ENCODE assay signal across 8 cellular contexts in the genomic region with DNA sequence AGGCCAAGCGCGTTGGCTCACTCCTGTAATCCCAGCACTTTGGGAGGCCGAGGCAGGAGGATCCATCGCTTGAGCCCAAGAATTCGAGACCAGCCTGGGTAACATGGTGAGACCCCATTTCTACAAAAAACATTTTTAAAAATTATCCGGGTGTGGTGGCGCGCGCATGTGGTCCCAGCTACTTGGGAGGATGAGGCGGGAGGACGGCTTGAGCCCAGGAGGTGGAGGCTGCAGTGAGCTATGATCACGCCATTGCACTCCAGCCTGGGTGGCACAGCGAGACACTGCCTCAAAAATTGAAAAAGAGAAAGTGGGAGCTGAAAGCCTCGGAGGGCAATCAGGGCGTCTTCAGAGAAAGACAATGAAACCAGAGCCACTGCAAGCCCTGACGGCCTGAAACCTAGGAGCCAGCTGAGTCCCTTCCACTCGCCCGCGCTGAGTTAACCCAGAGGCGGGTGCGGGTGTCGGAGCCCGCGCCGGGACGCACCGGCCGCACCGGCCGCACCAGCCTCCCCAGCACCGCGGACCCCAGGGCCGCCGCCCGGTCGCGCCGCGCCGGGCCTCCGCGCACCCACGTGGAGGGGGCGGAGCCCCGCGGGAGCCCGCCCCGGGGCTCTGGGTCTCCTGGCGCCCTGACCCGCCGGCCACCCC. TPM values are rescaled to one million over a fixed set of nuclear protein-coding genes. Genes with fewer than 3 reads are reported as not detected.
A peak's percentile ranks its signal among the peaks of the same experiment; 100 is the strongest.
DNase-seq lines count a peak whose midpoint lies in the region; ATAC-seq, FAIRE-seq and TF ChIP-seq lines count a peak whose summit lies in the region.

No MANE protein-coding gene starts in this region.

- H3K4me2 ChIP-seq in GM12878 (ENCODE audit: control insufficient read depth, insufficient read depth): peak overlapping the region; percentile 96

- peaks cover 14% of the 10 kb centered on the region for H3K4me1 ChIP-seq in CD8-positive, alpha-beta T cell (ENCODE audit: insufficient read depth, low read length)
- no peaks in the 10 kb centered on the region; the same call in 1 of the 2 replicates for H3K4me1 ChIP-seq in GM12878 (ENCODE audit: control insufficient read depth, insufficient read depth, low read length)
- peaks cover 9 to 17% of the 10 kb centered on the region in 2 donors for H3K4me1 ChIP-seq in left lung
- peaks cover 13% of the 10 kb centered on the region for H3K4me1 ChIP-seq in thymus (ENCODE audit: control insufficient read depth, insufficient read depth, low read length)

- peak overlapping the region; percentile 91 for H3K27ac ChIP-seq in CD8-positive, alpha-beta T cell (ENCODE audit: low read depth, low read length)
- H3K27ac ChIP-seq in GM12878 (ENCODE audit: control insufficient read depth, insufficient read depth) (peak overlapping the region; percentile 46), left lung (peak overlapping the region in 1 of 2 donors; percentile 87), thymus (ENCODE audit: low read depth) (peak overlapping the region; percentile 54)

- no peaks in the 10 kb centered on the region for H3K9me3 ChIP-seq in CD8-positive, alpha-beta T cell (ENCODE audit: low read length)
- H3K9me3 ChIP-seq in GM12878 (replicated peaks; ENCODE audit: control insufficient read depth, insufficient read depth, low read length) (no peaks in the 10 kb centered on the region), left lung (no peaks in the 10 kb centered on the region), thymus (ENCODE audit: control insufficient read depth) (no peaks in the 10 kb centered on the region)

- H2AFZ ChIP-seq in GM12878 (ENCODE audit: control insufficient read depth, low read depth, low read length): peak overlapping the region; percentile 93

- H3K4me1 Mint-ChIP-seq in CD8-positive, alpha-beta T cell (ENCODE audit: low read depth): peaks cover 17% of the 10 kb centered on the region

- TF ChIP-seq CTCF in CD8-positive, alpha-beta T cell (IDR thresholded peaks at IDR 0.05): no peak
- TF ChIP-seq CTCF in GM12878 (IDR thresholded peaks at IDR 0.05 in 2 of 3, conservative IDR thresholded peaks at IDR 0.05 in 1 of 3; ENCODE audit: control insufficient read depth in 2 of 3, extremely low read depth in 1 of 3, insufficient read depth in 1 of 3, low read depth in 3 of 3, low read length in 3 of 3) (no peak), left lung (IDR thresholded peaks at IDR 0.05) (no peak)

- no peak for TF ChIP-seq POLR2A in GM12878 (IDR thresholded peaks at IDR 0.05; ENCODE audit: low read depth, low read length)

- POLR2A ChIA-PET in CD8-positive, alpha-beta T cell (lab: Charles Lee): interaction anchor here (0.6 to 3.9 kb wide), 6 partner anchors 21 to 1380 kb away, joined by 3 to 24 read pairs (median 4); a partner anchor contains a TSS
- POLR2A ChIA-PET in GM12878 (lab: Charles Lee): interaction anchor here (0.5 to 4.2 kb wide), 8 partner anchors 14 to 324 kb away, joined by 3 to 36 read pairs (median 4); a partner anchor contains a TSS

- H3K9ac ChIP-seq in GM12878 (ENCODE audit: control insufficient read depth, insufficient read depth, low read length): peak overlapping the region; percentile 38

- FAIRE-seq in GM12878 (lab: Jason Lieb, UNC): no peak

- no peaks in the 10 kb centered on the region for H3K27me3 ChIP-seq in CD8-positive, alpha-beta T cell (ENCODE audit: insufficient read depth, low read length)
- H3K27me3 ChIP-seq in GM12878 (replicated peaks in 1 of 2; ENCODE audit: control insufficient read depth in 2 of 2, insufficient read depth in 2 of 2, low read length in 1 of 2): no peaks in the 10 kb centered on the region
- H3K27me3 ChIP-seq in left lung: no peaks in the 10 kb centered on the region
- no peaks in the 10 kb centered on the region for H3K27me3 ChIP-seq in thymus (ENCODE audit: control insufficient read depth, insufficient read depth)

- H4K20me1 ChIP-seq in GM12878 (ENCODE audit: control insufficient read depth, insufficient read depth): no peaks in the 10 kb centered on the region

- no peak for TF ChIP-seq RAD21 in GM12878 (IDR thresholded peaks at IDR 0.05; ENCODE audit: insufficient read depth, low read depth, low read length)

- intact Hi-C loops in CD8-positive, alpha-beta T cell (cut with DNase I, micrococcal nuclease): loop anchor here (1.0 to 5.0 kb wide), 13 partner anchors 23 to 1175 kb away; a partner anchor contains a TSS
- intact Hi-C loops in GM12878 (cut with micrococcal nuclease; ENCODE audit: unreplicated experiment) (loop anchor here (1.0 to 5.0 kb wide), 2 partner anchors 34 to 50 kb away; a partner anchor contains a TSS), left lung (cut with DNase I) (no loop called here)

- in situ Hi-C loops in GM12878 (cut with MboI): no loop called here

- H3K36me3 Mint-ChIP-seq in CD8-positive, alpha-beta T cell: peaks cover 3% of the 10 kb centered on the region

- H3K36me3 ChIP-seq in CD8-positive, alpha-beta T cell (ENCODE audit: insufficient read depth, low read length): no peaks in the 10 kb centered on the region
- H3K36me3 ChIP-seq in GM12878 (ENCODE audit: control insufficient read depth in 2 of 2, insufficient read depth in 2 of 2, low read length in 1 of 2) (no peaks in the 10 kb centered on the region), left lung (no peaks in the 10 kb centered on the region), thymus (ENCODE audit: control insufficient read depth, insufficient read depth) (no peaks in the 10 kb centered on the region)

- DNase-seq in CD8-positive, alpha-beta T cell: no peak
- no peak for DNase-seq in GM12878 (ENCODE audit: low read depth, low spot score)
- DNase-seq in left lung: no peak
- no peak for DNase-seq in superior temporal gyrus (ENCODE audit: extremely low spot score)
- no peak for DNase-seq in GM19240 (ENCODE audit: insufficient read length, low spot score)

- CTCF ChIA-PET in CD8-positive, alpha-beta T cell (lab: Charles Lee): interaction anchor here (0.8 to 1.8 kb wide), 6 partner anchors 20 to 145 kb away, joined by 3 to 11 read pairs (median 4); no protein-coding TSS in a partner anchor
- CTCF ChIA-PET in GM12878 (lab: Yijun Ruan, JAX): interaction anchor here (0.8 to 4.5 kb wide), 6 partner anchors 17 to 144 kb away, joined by 3 to 30 read pairs (median 22); a partner anchor contains a TSS

- peak overlapping the region; percentile 77 for H3K4me3 ChIP-seq in CD8-positive, alpha-beta T cell (ENCODE audit: low read depth, low read length)
- H3K4me3 ChIP-seq in GM12878: peak overlapping the region; percentile 83
- peak overlapping the region; percentile 69 to 70 for H3K4me3 ChIP-seq in left lung
- peak overlapping the region; percentile 79 for H3K4me3 ChIP-seq in thymus (ENCODE audit: low read length)

- RAD21 ChIA-PET in GM12878 (lab: Charles Lee; ENCODE audit: unreplicated experiment): interaction anchor here (0.7 to 2.8 kb wide), 8 partner anchors 14 to 163 kb away, joined by 3 to 21 read pairs (median 4); a partner anchor contains a TSS

- peaks cover 12% of the 10 kb centered on the region for H3K79me2 ChIP-seq in GM12878 (ENCODE audit: control insufficient read depth, insufficient read depth, low read length)

- H3K9me3 Mint-ChIP-seq in CD8-positive, alpha-beta T cell: no peaks in the 10 kb centered on the region

- no peak; a peak in 1 of 4 replicates for TF ChIP-seq EP300 in GM12878 (IDR thresholded peaks at IDR 0.05; ENCODE audit: borderline replicate concordance in 1 of 2, control insufficient read depth in 1 of 2, low read depth in 2 of 2, low read length in 2 of 2)

- H3K27ac Mint-ChIP-seq in CD8-positive, alpha-beta T cell: peak overlapping the region; percentile 88

- 9% methylated on average over 42 of the region's 51 CpGs for WGBS in GM12878 (ENCODE audit: insufficient coverage, insufficient replicate concordance, low lambda C conversion rate, missing lambda C conversion rate)
- WGBS in thymus: 9% methylated on average over 51 of the region's 51 CpGs

- BruUV-seq in GM12878 (replicated peaks; lab: Mats Ljungman, UMichigan): no TSS peak

- no peaks in the 10 kb centered on the region for H3K27me3 Mint-ChIP-seq in CD8-positive, alpha-beta T cell (ENCODE audit: low read depth)

- peak; percentile 62 for ATAC-seq in CD8-positive, alpha-beta T cell
- ATAC-seq in GM19468 (IDR thresholded peaks at IDR 0.05; ENCODE audit: extremely low read depth, unreplicated experiment): peak; percentile 60
- peak; percentile 29 for ATAC-seq in HG03558 (IDR thresholded peaks at IDR 0.05; ENCODE audit: extremely low read depth, unreplicated experiment)
- ATAC-seq in GM12878: peak; percentile 85
- peak; percentile 89 for ATAC-seq in left lung

- H3K4me3 Mint-ChIP-seq in CD8-positive, alpha-beta T cell: peak overlapping the region; percentile 90

- SMC1A ChIA-PET in GM12878 (lab: Charles Lee; ENCODE audit: uncharacterized antibody, unreplicated experiment): interaction anchor here (0.7 to 4.2 kb wide), 12 partner anchors 18 to 90 kb away, joined by 3 to 29 read pairs (median 4); no protein-coding TSS in a partner anchor

RNA-seq across cellular contexts. Expression of a gene that starts 22.4 kb away (rescaled TPM):
- 100 to 1,000 TPM; 100 to 105 TPM for total RNA-seq in CD8-positive, alpha-beta T cell
- total RNA-seq in GM12878 (2013; cell fraction: nucleolus; rRNA removed): 22.3 and 26.6 TPM in 2 replicates
- total RNA-seq in GM12878 (2014; rRNA removed): 15.4 and 19.4 TPM in 2 replicates
- total RNA-seq in GM12878 (2014; rRNA removed; fragmentation: Illumina TruSeq; extraction: Trizol): 16.0 and 17.6 TPM in 2 replicates
- total RNA-seq in GM12878 (2021): 14.8 and 16.7 TPM in 2 replicates
- 28.4 TPM for polyA plus RNA-seq in GM12878 (2011; ENCODE audit: low read depth)
- polyA plus RNA-seq in GM12878 (2011; rRNA removed): 30.8 and 32.5 TPM in 2 replicates
- 27.5 TPM in 2 replicates for polyA plus RNA-seq in GM12878 (2011; cell fraction: cytosol; rRNA removed)
- 22.1 and 26.6 TPM in 2 replicates for polyA plus RNA-seq in GM12878 (2011; cell fraction: nucleus; rRNA removed)
- 28.4 and 35.3 TPM in 2 replicates for polyA plus RNA-seq in GM12878 (2012)
- polyA plus RNA-seq in GM12878 (2014; fragmentation: Illumina TruSeq; extraction: Trizol): 14.1 and 17.2 TPM in 2 replicates
- polyA plus RNA-seq in GM12878 (2014; fragmentation: Nextera tagmentation; extraction: Ambion mirVana): 10 to 100 TPM; 34.9 to 39.9 TPM
- polyA plus RNA-seq in GM12878 (2014; rRNA removed): 19.8 and 23.1 TPM in 2 replicates
- 10 to 100 TPM; 21.7 to 23.1 TPM for polyA plus RNA-seq in GM12878 (2016; fragmentation: Nextera tagmentation; extraction: Ambion mirVana)
- polyA minus RNA-seq in GM12878 (2011; rRNA and poly(A)+ RNA removed): 12.7 and 16.2 TPM in 2 replicates
- polyA minus RNA-seq in GM12878 (2011; cell fraction: cytosol; rRNA and poly(A)+ RNA removed): 5.8 and 9.6 TPM in 2 replicates
- polyA minus RNA-seq in GM12878 (2011; cell fraction: nucleus; rRNA and poly(A)+ RNA removed): 15.6 and 20.4 TPM in 2 replicates
- total RNA-seq in left lung: 10 to 100 TPM; 15.1 to 28.9 TPM
- 34.9 TPM for polyA plus RNA-seq in thymus

RNA-seq across cellular contexts. Expression of a gene that starts 49.7 kb away (rescaled TPM):
- total RNA-seq in CD8-positive, alpha-beta T cell: under 1 TPM in 1 of 2 experiments, not detected in 1; 0.11 TPM
- total RNA-seq in GM12878 (2013; cell fraction: nucleolus; rRNA removed): 22.4 and 23.1 TPM in 2 replicates
- total RNA-seq in GM12878 (2014; rRNA removed) (5.3 and 5.5 TPM in 2 replicates), GM12878 (2014; rRNA removed; fragmentation: Illumina TruSeq; extraction: Trizol) (1.8 and 2.2 TPM in 2 replicates), GM12878 (2021) (6.3 and 7.7 TPM in 2 replicates), left lung (10 to 100 TPM in 1 of 2 donors, 1 to 10 TPM in 1; 8.1 to 11.6 TPM)
- polyA plus RNA-seq in GM12878 (2011; ENCODE audit: low read depth): 3.5 TPM
- polyA plus RNA-seq in GM12878 (2011; rRNA removed) (1.3 and 1.9 TPM in 2 replicates), GM12878 (2014; fragmentation: Illumina TruSeq; extraction: Trizol) (0.73 and 1.4 TPM in 2 replicates), GM12878 (2014; fragmentation: Nextera tagmentation; extraction: Ambion mirVana) (under 1 TPM; 0.03 to 0.73 TPM), GM12878 (2014; rRNA removed) (6.5 TPM in 2 replicates), GM12878 (2016; fragmentation: Nextera tagmentation; extraction: Ambion mirVana) (1 to 10 TPM; 3.0 to 5.2 TPM), thymus (3.4 TPM)
- 3.7 and 5.1 TPM in 2 replicates for polyA plus RNA-seq in GM12878 (2011; cell fraction: cytosol; rRNA removed)
- 7.0 and 10.0 TPM in 2 replicates for polyA plus RNA-seq in GM12878 (2011; cell fraction: nucleus; rRNA removed)
- 8.0 and 8.4 TPM in 2 replicates for polyA plus RNA-seq in GM12878 (2012)
- 3.1 and 5.3 TPM in 2 replicates for polyA minus RNA-seq in GM12878 (2011; rRNA and poly(A)+ RNA removed)
- polyA minus RNA-seq in GM12878 (2011; cell fraction: cytosol; rRNA and poly(A)+ RNA removed): 2.1 and 2.3 TPM in 2 replicates
- 0.96 and 1.5 TPM in 2 replicates for polyA minus RNA-seq in GM12878 (2011; cell fraction: nucleus; rRNA and poly(A)+ RNA removed)

Comparison
In these comparisons a context has a peak if more than half of its experiments do, and no peak if none do; other contexts are left out.
1. ATAC-seq: peak in every context shown above with its lines; median percentile 89 in left lung; 85 in GM12878; 62 in CD8-positive, alpha-beta T cell; 60 in GM19468; 29 in HG03558.
2. intact Hi-C loops: an anchor here in CD8-positive, alpha-beta T cell (1.0 to 5.0 kb wide) and GM12878 (1.0 to 5.0 kb wide); none called in left lung.